In the genomic region with DNA sequence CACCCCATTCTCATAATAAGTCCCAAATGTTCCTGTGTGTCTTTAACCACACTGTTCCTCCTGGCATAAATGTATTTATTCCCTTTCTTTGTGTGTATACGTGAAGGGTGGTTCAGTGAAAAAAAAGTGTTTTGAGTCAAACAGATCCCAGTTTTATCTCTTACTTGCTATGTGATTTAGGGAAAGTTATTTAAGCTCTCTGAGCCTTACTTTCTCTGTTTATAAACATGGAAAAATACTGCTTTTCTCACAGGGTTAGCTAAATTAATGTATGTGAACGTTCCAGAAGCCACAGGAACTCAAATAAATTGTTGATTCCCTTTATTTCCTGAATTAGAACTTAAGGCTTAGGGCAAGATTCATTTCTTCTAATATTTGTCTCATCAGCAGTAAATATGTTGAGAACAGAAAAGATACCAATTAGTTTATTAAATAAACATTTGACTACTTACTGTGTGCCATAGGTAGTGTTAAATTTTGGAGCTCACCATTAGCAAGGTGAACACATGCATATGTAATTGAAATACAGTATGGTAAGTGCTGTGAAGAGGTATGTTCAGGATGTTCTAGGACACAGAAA, we compare ENCODE assay signal across 22 cellular contexts. TPM values are rescaled to one million over a fixed set of nuclear protein-coding genes. Genes with fewer than 3 reads are reported as not detected.
DNase-seq lines count a peak whose midpoint lies in the region; ATAC-seq and TF ChIP-seq lines count a peak whose summit lies in the region.
"Had no signal": no experiment of that assay in that cellular context is flagged by ENCODE, and none has a peak within 500 bp of the region (broad histone marks: within the 10 kb centered on the region; RNA-seq: fewer than 3 reads in every experiment).

No MANE protein-coding gene starts in this region.

- peaks cover 78% of the 10 kb centered on the region for H3K79me2 ChIP-seq in smooth muscle cell (ENCODE audit: low read depth)

- peaks cover 2% of the 10 kb centered on the region for H3K4me1 ChIP-seq in Caco-2
- H3K4me1 ChIP-seq in smooth muscle cell (ENCODE audit: low read depth) = peaks cover 3% of the 10 kb centered on the region

- no peaks in the 10 kb centered on the region for H3F3A ChIP-seq in smooth muscle cell (ENCODE audit: low read depth)

- H3K4me1 Mint-ChIP-seq in Caco-2 (ENCODE audit: low read depth, unreplicated experiment) (peaks cover 23% of the 10 kb centered on the region), T-helper 17 cell (peaks cover 35% of the 10 kb centered on the region)

- no peak overlapping the region for H3K9ac ChIP-seq in smooth muscle cell (ENCODE audit: low read depth)
- H3K9ac ChIP-seq: GM23248 had no signal

- DNase-seq in Caco-2 = no peak
- no peak for DNase-seq in T-helper 17 cell
- DNase-seq in fibroblast of villous mesenchyme (ENCODE audit: low read depth) = peak; percentile 80
- no peak for DNase-seq in smooth muscle cell (lab: John Stamatoyannopoulos, UW; ENCODE audit: unreplicated experiment)
- no peak for DNase-seq in omental fat pad (ENCODE audit: low spot score)
- DNase-seq in iPS-NIHi7 (ENCODE audit: extremely low spot score) = no peak
- no peak for DNase-seq in activated gamma-delta T cell (lab: John Stamatoyannopoulos, UW)
- DNase-seq: AML-193, COR-L47, DMS153, GF-D8, GM23248, KG1, MV-4-11, NCI-H1694 treated with DMSO at 0.1 percent for 48 hours, NCI-H2227 treated with DMSO at 0.1 percent for 48 hours, NCI-H510A treated with DMSO at 0.1 percent for 48 hours, SHP77 had no signal

- H3K27me3 ChIP-seq in Caco-2 (replicated peaks; ENCODE audit: control insufficient read depth, insufficient read depth, low read length) (no peaks in the 10 kb centered on the region), smooth muscle cell (ENCODE audit: low read depth) (no peaks in the 10 kb centered on the region)

- POLR2A ChIA-PET in Caco-2 (lab: Charles Lee) = no interaction called here

- CTCF ChIA-PET in Caco-2 (lab: Charles Lee) = no interaction called here

- peaks cover 45% of the 10 kb centered on the region for H4K20me1 ChIP-seq in smooth muscle cell (ENCODE audit: low read depth)

- peaks cover 1% of the 10 kb centered on the region for H3K9me3 Mint-ChIP-seq in Caco-2 (ENCODE audit: unreplicated experiment)

- no TSS peak for BruUV-seq in Caco-2 (replicated peaks; lab: Mats Ljungman, UMichigan)

- 24% methylated on average over 2 of the region's 2 CpGs for WGBS in smooth muscle cell (ENCODE audit: low lambda C conversion rate)

- H3K27ac Mint-ChIP-seq in Caco-2 (ENCODE audit: unreplicated experiment) (peak overlapping the region; percentile 60), T-helper 17 cell (peak overlapping the region; percentile 11)

- H3K36me3 Mint-ChIP-seq in Caco-2 (ENCODE audit: insufficient read depth, unreplicated experiment) (peaks cover 6% of the 10 kb centered on the region), T-helper 17 cell (ENCODE audit: low read depth) (no peaks in the 10 kb centered on the region)

- H3K36me3 ChIP-seq in Caco-2 (ENCODE audit: control insufficient read depth, insufficient read depth, low read length) (no peaks in the 10 kb centered on the region), smooth muscle cell (ENCODE audit: low read depth) (no peaks in the 10 kb centered on the region)

- H3K4me2 ChIP-seq in smooth muscle cell = peak overlapping the region; percentile 28

- no peaks in the 10 kb centered on the region for H3K27me3 Mint-ChIP-seq in Caco-2 (ENCODE audit: insufficient read depth, unreplicated experiment)
- no peaks in the 10 kb centered on the region for H3K27me3 Mint-ChIP-seq in T-helper 17 cell

- H3K4me3 ChIP-seq in Caco-2 (ENCODE audit: low read depth, low read length) = no peak overlapping the region
- H3K4me3 ChIP-seq in fibroblast of villous mesenchyme (ENCODE audit: low read depth, low read length) = no peak overlapping the region
- no peak overlapping the region for H3K4me3 ChIP-seq in smooth muscle cell
- H3K4me3 ChIP-seq: GM12878, GM23248 had no signal

- H3K27ac ChIP-seq in smooth muscle cell (ENCODE audit: low read depth) = peak overlapping the region; percentile 7
- H3K27ac ChIP-seq: C4-2B, GM23248 had no signal

- intact Hi-C loops in Caco-2 (cut with micrococcal nuclease; ENCODE audit: unreplicated experiment) = no loop called here

- ATAC-seq in T-helper 17 cell (no peak), omental fat pad (ENCODE audit: low FRiP score) (no peak)
- ATAC-seq: GM12878, HCT116, SK-N-SH treated with all-trans-retinoic acid at 6 μM for 48 hours had no signal

- H3K9me3 ChIP-seq in Caco-2 (peaks cover 5% of the 10 kb centered on the region), T-helper 17 cell (ENCODE audit: control insufficient read depth, low read length, poor library complexity, severe bottlenecking) (peaks cover 1% of the 10 kb centered on the region), smooth muscle cell (replicated peaks; ENCODE audit: low read depth) (no peaks in the 10 kb centered on the region)

- H3K4me3 Mint-ChIP-seq in Caco-2 (ENCODE audit: unreplicated experiment) (no peak overlapping the region), T-helper 17 cell (no peak overlapping the region)

- no peak for TF ChIP-seq CTCF in Caco-2 (IDR thresholded peaks at IDR 0.05; ENCODE audit: insufficient read depth in 1 of 2, low read depth in 1 of 2, low read length in 1 of 2, severe bottlenecking in 1 of 2, unreplicated experiment in 1 of 2)
- TF ChIP-seq CTCF in fibroblast of villous mesenchyme (IDR thresholded peaks at IDR 0.05; ENCODE audit: insufficient read depth, low read depth, low read length) = no peak
- TF ChIP-seq CTCF in smooth muscle cell (IDR thresholded peaks at IDR 0.05; ENCODE audit: borderline replicate concordance, insufficient read depth, poor library complexity, severe bottlenecking) = no peak
- no peak for TF ChIP-seq CTCF in omental fat pad (IDR thresholded peaks at IDR 0.05)

- H2AFZ ChIP-seq in smooth muscle cell (ENCODE audit: low read depth) = no peak overlapping the region
- H2AFZ ChIP-seq: GM23248 had no signal

RNA-seq across cellular contexts. Expression of gene RALBP1, which starts 33.2 kb away (rescaled TPM):
- total RNA-seq in Caco-2 (2022) (64.9 and 66.3 TPM in 2 replicates), T-helper 17 cell (10 to 100 TPM; 24.1 to 25.3 TPM), fibroblast of villous mesenchyme (69.3 and 76.4 TPM in 2 replicates), smooth muscle cell (33.6 and 42.9 TPM in 2 replicates), omental fat pad (10 to 100 TPM; 60.2 to 97.6 (median 72.2) TPM)
- polyA plus RNA-seq in smooth muscle cell = 33.3 and 40.9 TPM in 2 replicates
